ENCODE assay signal across 15 cellular contexts in the genomic region with DNA sequence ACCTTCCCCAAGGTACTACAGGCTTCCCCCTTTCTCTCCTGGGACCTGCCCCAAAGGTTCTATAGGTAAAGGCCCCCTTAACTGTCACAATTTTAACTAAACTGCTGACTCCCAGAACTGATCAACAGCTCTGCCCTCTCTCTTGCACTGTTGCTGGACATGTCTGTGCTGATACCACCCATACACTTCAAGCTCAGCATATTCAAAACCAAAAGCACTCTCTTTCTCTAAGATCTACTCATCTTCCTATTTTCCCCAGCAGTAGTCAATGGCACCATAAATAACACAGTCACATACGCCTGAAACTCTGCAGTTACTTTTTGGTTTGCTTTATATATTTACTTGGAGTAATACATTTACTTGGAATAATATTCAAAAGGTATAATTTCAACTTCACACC. TPM values are rescaled to one million over a fixed set of nuclear protein-coding genes. Genes with fewer than 3 reads are reported as not detected.
DNase-seq lines count a peak whose midpoint lies in the region; ATAC-seq and TF ChIP-seq lines count a peak whose summit lies in the region.
"Had no signal": no experiment of that assay in that cellular context is flagged by ENCODE, and none has a peak within 500 bp of the region (broad histone marks: within the 10 kb centered on the region; RNA-seq: fewer than 3 reads in every experiment).

No MANE protein-coding gene starts in this region.

- peaks cover 81% of the 10 kb centered on the region for H4K20me1 ChIP-seq in Karpas-422 (ENCODE audit: insufficient read depth, low read depth, low read length)

- no peaks in the 10 kb centered on the region for H3K27me3 Mint-ChIP-seq in activated naive CD4-positive, alpha-beta T cell treated with anti-CD3 and anti-CD28 coated beads, Interleukin-2, amount 50 U/mL, for 24 hours
- no peaks in the 10 kb centered on the region for H3K27me3 Mint-ChIP-seq in dendritic cell treated with granulocyte-macrophage colony-stimulating factor and Interleukin-4, amounts not matched to agents 40 ng/mL and 50 ng/mL, for 4 days

- H3K4me3 Mint-ChIP-seq in activated naive CD4-positive, alpha-beta T cell treated with anti-CD3 and anti-CD28 coated beads, Interleukin-2, amount 50 U/mL, for 24 hours = no peak overlapping the region
- no peak overlapping the region for H3K4me3 Mint-ChIP-seq in dendritic cell treated with granulocyte-macrophage colony-stimulating factor and Interleukin-4, amounts not matched to agents 40 ng/mL and 50 ng/mL, for 4 days

- no peaks in the 10 kb centered on the region for H3K9me2 ChIP-seq in Karpas-422 (replicated peaks; ENCODE audit: insufficient read depth, low read length)

- no peak for TF ChIP-seq POLR2A in thyroid gland (IDR thresholded peaks at IDR 0.05)

- intact Hi-C loops in dendritic cell treated with granulocyte-macrophage colony-stimulating factor and Interleukin-4, amounts not matched to agents 40 ng/mL and 50 ng/mL, for 4 days (cut with micrococcal nuclease) = no loop called here
- intact Hi-C loops in thyroid gland (cut with DNase I) = no loop called here

- 77 to 86% methylated on average over 1 of the region's 1 CpG for WGBS in thyroid gland, 2 donors

- H3K36me3 ChIP-seq in Karpas-422 (ENCODE audit: insufficient read depth, low read length) (no peaks in the 10 kb centered on the region), thyroid gland (no peaks in the 10 kb centered on the region)
- H3K36me3 ChIP-seq: brain microvascular endothelial cell, upper lobe of right lung had no signal

- H3K79me2 ChIP-seq in Karpas-422 (ENCODE audit: low read length) = peaks cover 100% of the 10 kb centered on the region

- TF ChIP-seq CTCF in thyroid gland (IDR thresholded peaks at IDR 0.05) = no peak

- H3K36me3 Mint-ChIP-seq in activated naive CD4-positive, alpha-beta T cell treated with anti-CD3 and anti-CD28 coated beads, Interleukin-2, amount 50 U/mL, for 24 hours = no peaks in the 10 kb centered on the region
- H3K36me3 Mint-ChIP-seq in dendritic cell treated with granulocyte-macrophage colony-stimulating factor and Interleukin-4, amounts not matched to agents 40 ng/mL and 50 ng/mL, for 4 days (ENCODE audit: low read depth) = peaks cover 16% of the 10 kb centered on the region

- H3K4me3 ChIP-seq in Karpas-422 (ENCODE audit: low read length) (no peak overlapping the region), thyroid gland (replicated peaks in 1 of 3) (no peak overlapping the region)
- H3K4me3 ChIP-seq: upper lobe of right lung had no signal

- peaks cover 98% of the 10 kb centered on the region for H3K4me1 ChIP-seq in Karpas-422 (ENCODE audit: low read length)
- H3K4me1 ChIP-seq in thyroid gland = peaks cover 24 to 38% of the 10 kb centered on the region in 2 donors

- DNase-seq in activated naive CD4-positive, alpha-beta T cell treated with anti-CD3 and anti-CD28 coated beads, Interleukin-2, amount 50 U/mL, for 16 hours = no peak
- no peak for DNase-seq in Karpas-422
- no peak for DNase-seq in thyroid gland
- no peak for DNase-seq in middle frontal gyrus (ENCODE audit: extremely low spot score, low spot score)
- DNase-seq in SHP77 (lab: John Stamatoyannopoulos, UW) = no peak
- DNase-seq: activated CD4-positive, alpha-beta T cell treated with anti-CD3 and anti-CD28 coated beads for 1 hour; brain microvascular endothelial cell; DND-41; islet precursor cell; MV-4-11; upper lobe of right lung had no signal

- H3K27me3 ChIP-seq in Karpas-422 (ENCODE audit: low read length) (no peaks in the 10 kb centered on the region), thyroid gland (no peaks in the 10 kb centered on the region)
- H3K27me3 ChIP-seq: brain microvascular endothelial cell, upper lobe of right lung had no signal

- peak overlapping the region; percentile 33 for H3K27ac Mint-ChIP-seq in activated naive CD4-positive, alpha-beta T cell treated with anti-CD3 and anti-CD28 coated beads, Interleukin-2, amount 50 U/mL, for 24 hours
- H3K27ac Mint-ChIP-seq in dendritic cell treated with granulocyte-macrophage colony-stimulating factor and Interleukin-4, amounts not matched to agents 40 ng/mL and 50 ng/mL, for 4 days = peak overlapping the region; percentile 22

- H3K9me3 Mint-ChIP-seq in activated naive CD4-positive, alpha-beta T cell treated with anti-CD3 and anti-CD28 coated beads, Interleukin-2, amount 50 U/mL, for 24 hours = no peaks in the 10 kb centered on the region
- no peaks in the 10 kb centered on the region for H3K9me3 Mint-ChIP-seq in dendritic cell treated with granulocyte-macrophage colony-stimulating factor and Interleukin-4, amounts not matched to agents 40 ng/mL and 50 ng/mL, for 4 days

- H3K4me2 ChIP-seq in Karpas-422 (ENCODE audit: low read depth, low read length, poor library complexity, severe bottlenecking) = peak overlapping the region; percentile 1

- H2AFZ ChIP-seq in Karpas-422 (ENCODE audit: low read length) = no peak overlapping the region

- H3K27ac ChIP-seq in Karpas-422 (ENCODE audit: low read length) (peak overlapping the region; percentile 30), thyroid gland (peak overlapping the region; percentile 85 to 91 (median 87))
- H3K27ac ChIP-seq: brain microvascular endothelial cell, upper lobe of right lung had no signal

- ATAC-seq in HG03571 (IDR thresholded peaks at IDR 0.05; ENCODE audit: unreplicated experiment) = no peak
- ATAC-seq: SK-N-SH treated with all-trans-retinoic acid at 6 μM for 48 hours, upper lobe of right lung had no signal

- H3K9me3 ChIP-seq in Karpas-422 (ENCODE audit: low read length) = no peaks in the 10 kb centered on the region
- no peaks in the 10 kb centered on the region for H3K9me3 ChIP-seq in thyroid gland
- H3K9me3 ChIP-seq: upper lobe of right lung had no signal

- peaks cover 86% of the 10 kb centered on the region for H3K4me1 Mint-ChIP-seq in activated naive CD4-positive, alpha-beta T cell treated with anti-CD3 and anti-CD28 coated beads, Interleukin-2, amount 50 U/mL, for 24 hours
- peaks cover 78% of the 10 kb centered on the region for H3K4me1 Mint-ChIP-seq in dendritic cell treated with granulocyte-macrophage colony-stimulating factor and Interleukin-4, amounts not matched to agents 40 ng/mL and 50 ng/mL, for 4 days (ENCODE audit: low read depth)

- H3K9ac ChIP-seq in Karpas-422 (ENCODE audit: low read length) = no peak overlapping the region

RNA-seq across cellular contexts. Expression of a gene that starts 12.3 kb away (rescaled TPM):
- 120 and 149 TPM in 2 replicates for total RNA-seq in Karpas-422 (2014; rRNA removed; shearing (Covaris generic); ENCODE audit: low replicate concordance)
- 10 to 100 TPM; 22.1 to 41.7 (median 34.3) TPM for total RNA-seq in thyroid gland
